8 cellular contexts compared by ENCODE assay signal in the genomic region with DNA sequence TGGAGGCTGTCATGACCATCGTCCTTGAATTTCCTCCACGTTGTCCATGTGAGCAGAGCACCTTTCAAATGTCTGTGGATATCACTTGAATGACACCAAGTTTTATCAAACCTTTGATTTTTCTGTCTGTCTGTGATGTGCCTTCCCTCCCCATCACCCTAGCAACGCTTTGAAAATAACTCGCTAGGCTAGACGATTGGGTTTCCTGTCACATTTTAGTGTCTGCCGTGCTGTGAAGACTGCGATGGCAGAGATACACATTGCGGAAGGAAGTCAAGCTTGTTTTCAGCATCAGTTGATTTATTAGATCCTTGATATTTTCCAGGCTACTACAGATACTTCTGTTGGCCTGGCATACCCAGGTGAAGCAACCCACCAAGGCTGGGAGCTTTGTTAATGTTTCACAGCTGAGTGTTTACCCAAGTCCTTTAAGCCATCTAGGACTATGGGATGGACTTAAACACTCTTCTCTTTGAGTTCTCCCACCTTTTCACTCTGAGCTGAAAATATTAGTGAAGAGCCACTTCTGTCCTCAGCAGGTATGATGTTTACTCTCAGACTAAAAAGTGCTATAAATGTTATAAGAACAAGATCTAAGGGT.
A peak's percentile ranks its signal among the peaks of the same experiment; 100 is the strongest.
DNase-seq lines count a peak whose midpoint lies in the region; ATAC-seq lines count a peak whose summit lies in the region.

No MANE protein-coding gene starts in this region.

- 94% methylated on average over 8 of the region's 8 CpGs for WGBS in GM23248 (ENCODE audit: low coverage in 1 of 2, low lambda C conversion rate in 2 of 2, missing lambda C conversion rate in 2 of 2), 2 experiments

- peaks cover 7% of the 10 kb centered on the region for H3F3A ChIP-seq in GM23248 (ENCODE audit: insufficient read depth)

- no peak overlapping the region for H2AFZ ChIP-seq in GM23248

- H3K9me3 ChIP-seq in GM23248 (ENCODE audit: low read depth), result no peaks in the 10 kb centered on the region

- no peak overlapping the region for H3K27ac ChIP-seq in GM23248

- H3K4me1 ChIP-seq in GM23248 (ENCODE audit: insufficient read depth), result peaks cover 6% of the 10 kb centered on the region

- no peak overlapping the region for H3K4me2 ChIP-seq in GM23248 (ENCODE audit: unreplicated experiment)

- intact Hi-C loops in Right ventricle myocardium inferior (cut with DNase I), result no loop called here

- no peaks in the 10 kb centered on the region for H3K36me3 ChIP-seq in GM23248 (ENCODE audit: low read depth)

- no peaks in the 10 kb centered on the region for H4K20me1 ChIP-seq in GM23248 (ENCODE audit: insufficient read depth)

- H3K79me2 ChIP-seq in GM23248 (ENCODE audit: insufficient read depth), result no peaks in the 10 kb centered on the region

- in situ Hi-C loops in GM23248 (cut with MboI), result no loop called here

- H3K27me3 ChIP-seq in GM23248 (replicated peaks; ENCODE audit: insufficient read depth), result no peaks in the 10 kb centered on the region

- H3K4me3 ChIP-seq in GM23248, result no peak overlapping the region

- DNase-seq in UCSD-AML1 (lab: John Stamatoyannopoulos, UW; ENCODE audit: unreplicated experiment) (peak; percentile 31), dermis microvascular lymphatic vessel endothelial cell (ENCODE audit: low read depth in 2 of 2) (peak; percentile 14 to 76), GM23248 (no peak), NCI-H146 (lab: John Stamatoyannopoulos, UW) (no peak), RKO (ENCODE audit: low spot score) (no peak), Right ventricle myocardium inferior (ENCODE audit: missing footprints) (no peak)
- DNase-seq in stimulated activated CD8-positive, alpha-beta memory T cell treated with anti-CD3 and anti-CD28 coated beads, Interleukin-7, amount 100 ng/mL, for 4 hours (ENCODE audit: low read depth in 2 of 2), result peak; percentile 51 to 70

- no peak overlapping the region for H3K9ac ChIP-seq in GM23248

- no peaks in the 10 kb centered on the region; the same call in 1 of the 2 replicates for H3K9me2 ChIP-seq in GM23248 (ENCODE audit: insufficient read depth)

- ATAC-seq in HG02938 (IDR thresholded peaks at IDR 0.05; ENCODE audit: unreplicated experiment) (peak; percentile 74), Right ventricle myocardium inferior (no peak)

Comparison
In these comparisons a context has a peak if more than half of its experiments do, and no peak if none do; other contexts are left out.
1. DNase-seq: peak in UCSD-AML1 (single experiment), dermis microvascular lymphatic vessel endothelial cell (2 of 2) and stimulated activated CD8-positive, alpha-beta memory T cell treated with anti-CD3 and anti-CD28 coated beads, Interleukin-7, amount 100 ng/mL, for 4 hours (2 of 2); none in GM23248 (single experiment), NCI-H146 (single experiment), RKO (single experiment) and Right ventricle myocardium inferior (single experiment).